8 cellular contexts compared by ENCODE assay signal in genomic region chr11:1307998-1308744, GRCh38. TPM values are rescaled to one million over a fixed set of nuclear protein-coding genes. Genes with fewer than 3 reads are reported as not detected.
DNase-seq lines count a peak whose midpoint lies in the region; ATAC-seq and TF ChIP-seq lines count a peak whose summit lies in the region.

No MANE protein-coding gene starts in this region.

- H2BK5ac ChIP-seq in H9 (ENCODE audit: insufficient read length, low read length): no peak overlapping the region

- H3K27me3 ChIP-seq in H9 (ENCODE audit: insufficient read depth, low read length): no peaks in the 10 kb centered on the region
- no peaks in the 10 kb centered on the region for H3K27me3 ChIP-seq in foreskin keratinocyte
- no peaks in the 10 kb centered on the region for H3K27me3 ChIP-seq in skeletal muscle tissue (ENCODE audit: control insufficient read depth in 3 of 3, insufficient read depth in 3 of 3, low read length in 3 of 3)

- H3K79me2 ChIP-seq in H9 (ENCODE audit: insufficient read depth, low read length): no peaks in the 10 kb centered on the region; the same call in 1 of the 2 replicates

- H3K79me1 ChIP-seq in H9 (ENCODE audit: insufficient read depth, low read depth, low read length, poor library complexity, severe bottlenecking): peaks cover 3% of the 10 kb centered on the region

- no peak overlapping the region for H2BK120ac ChIP-seq in H9 (ENCODE audit: low read depth, low read length, poor library complexity, severe bottlenecking)

- intact Hi-C loops in lower leg skin (cut with DNase I; ENCODE audit: low total_unique reads): no loop called here

- no peak overlapping the region for H4K91ac ChIP-seq in H9 (ENCODE audit: insufficient read length, low read depth, low read length)

- H3K4me2 ChIP-seq in H9 (ENCODE audit: insufficient read depth, insufficient read length, low read length): no peak overlapping the region

- H3K18ac ChIP-seq in H9 (ENCODE audit: insufficient read length, low read depth, low read length): no peak overlapping the region

- no CpG with 5 or more reads among the region's 21 CpGs for WGBS in H9 (ENCODE audit: extremely low coverage, insufficient read length, low lambda C conversion rate)
- WGBS in lower leg skin, 2 donors: 44 to 55% methylated on average over 15 to 21 of the region's 21 CpGs

- no peaks in the 10 kb centered on the region for H3K4me1 ChIP-seq in H9 (ENCODE audit: insufficient read depth, low read length)
- H3K4me1 ChIP-seq in foreskin keratinocyte: peaks cover 22% of the 10 kb centered on the region
- peaks cover 33 to 38% (median 38%) of the 10 kb centered on the region in 3 donors for H3K4me1 ChIP-seq in skeletal muscle tissue (ENCODE audit: control insufficient read depth in 3 of 3, insufficient read depth in 3 of 3, low read length in 3 of 3)

- no peak for ATAC-seq in WTC11
- peak; percentile 37 for ATAC-seq in foreskin keratinocyte
- ATAC-seq in GM21390 (IDR thresholded peaks at IDR 0.05; ENCODE audit: unreplicated experiment): no peak

- no peak overlapping the region for H3K56ac ChIP-seq in H9 (ENCODE audit: insufficient read length, low read depth, low read length)

- DNase-seq in H9 (no peak), WTC11 (ENCODE audit: low spot score) (no peak), foreskin keratinocyte (peak in 1 of 2 donors; percentile 55), DMS153 (lab: John Stamatoyannopoulos, UW) (no peak), lower leg skin (ENCODE audit: low spot score in 2 of 2) (no peak), SIG-M5 treated with dmso at 0.1 percent for 504 hours (lab: John Stamatoyannopoulos, UW; ENCODE audit: unreplicated experiment) (no peak)

- no peak overlapping the region for H3T11ph ChIP-seq in H9 (ENCODE audit: low read length)

- H3K4ac ChIP-seq in H9 (ENCODE audit: low read depth, low read length): no peak overlapping the region

- H3K9me3 ChIP-seq in H9 (ENCODE audit: control insufficient read depth, low read depth, low read length) (no peaks in the 10 kb centered on the region), skeletal muscle tissue (ENCODE audit: control insufficient read depth in 3 of 3, low read length in 3 of 3) (peaks cover 0 to 4% (median 0%) of the 10 kb centered on the region in 3 donors)

- peaks cover 6 to 10% (median 8%) of the 10 kb centered on the region in 3 donors for H3K36me3 ChIP-seq in skeletal muscle tissue (ENCODE audit: control insufficient read depth in 3 of 3, insufficient read depth in 3 of 3, low read length in 3 of 3)

- H3K4me3 ChIP-seq in skeletal muscle tissue (ENCODE audit: low read length in 3 of 3): peak overlapping the region; percentile 51 to 79 (median 78)
- H3K4me3 ChIP-seq in lower leg skin (ENCODE audit: low read depth, poor library complexity, severe bottlenecking): no peak overlapping the region

- no peak for TF ChIP-seq POLR2A in lower leg skin (IDR thresholded peaks at IDR 0.05)

- peaks cover 13 to 20% of the 10 kb centered on the region in 2 experiments for H3K4me1 Mint-ChIP-seq in H9
- H3K4me1 Mint-ChIP-seq in WTC11: peaks cover 13% of the 10 kb centered on the region

- peaks cover 25% of the 10 kb centered on the region for H3K27me3 Mint-ChIP-seq in H9 (ENCODE audit: low read depth)
- peaks cover 26% of the 10 kb centered on the region for H3K27me3 Mint-ChIP-seq in WTC11 (ENCODE audit: low read depth)

- H2AFZ ChIP-seq in H9 (ENCODE audit: low read length): no peak overlapping the region

- H3K27ac ChIP-seq in H9 (ENCODE audit: insufficient read length, low read depth, low read length): no peak overlapping the region
- H3K27ac ChIP-seq in foreskin keratinocyte: peak overlapping the region; percentile 35
- H3K27ac ChIP-seq in skeletal muscle tissue (ENCODE audit: low read depth, low read length): peak overlapping the region; percentile 83

- H3K9ac ChIP-seq in H9 (ENCODE audit: extremely low read depth, insufficient read length, low read length): no peak overlapping the region
- peak overlapping the region; percentile 65 to 87 (median 76) for H3K9ac ChIP-seq in skeletal muscle tissue (ENCODE audit: low read depth in 1 of 3, low read length in 3 of 3)

- H3K4me3 Mint-ChIP-seq in H9 (peak overlapping the region; percentile 60 to 79), WTC11 (peak overlapping the region; percentile 61)

- H2BK15ac ChIP-seq in H9 (ENCODE audit: low read depth, low read length): no peak overlapping the region

- H3K23me2 ChIP-seq in H9 (ENCODE audit: insufficient read length, low read depth, low read length, poor library complexity, severe bottlenecking): peaks cover 6% of the 10 kb centered on the region

- no peak overlapping the region for H3K23ac ChIP-seq in H9 (ENCODE audit: insufficient read length, low read depth, low read length)

- H2BK12ac ChIP-seq in H9 (ENCODE audit: insufficient read length, low read depth, low read length): no peak overlapping the region

- no peak overlapping the region for H4K5ac ChIP-seq in H9 (ENCODE audit: insufficient read length, low read depth, low read length)

- H2AK5ac ChIP-seq in H9 (ENCODE audit: insufficient read length, low read length): no peak overlapping the region

- H2BK20ac ChIP-seq in H9 (ENCODE audit: low read depth, low read length, poor library complexity, severe bottlenecking): no peak overlapping the region

- no peaks in the 10 kb centered on the region for H4K20me1 ChIP-seq in H9 (ENCODE audit: control insufficient read depth, insufficient read depth, insufficient read length)

- CTCF ChIA-PET in WTC11 (lab: Charles Lee): no interaction called here

- peaks cover 2 to 12% (median 12%) of the 10 kb centered on the region in 3 experiments; a peak in 5 of 7 replicates for H3K36me3 Mint-ChIP-seq in H9 (ENCODE audit: insufficient read depth in 1 of 3, low read depth in 3 of 3)
- peaks cover 3% of the 10 kb centered on the region; the same call in 1 of the 2 replicates for H3K36me3 Mint-ChIP-seq in WTC11

- no peak for TF ChIP-seq CTCF in H9 (conservative IDR thresholded peaks at IDR 0.05)
- no peak for TF ChIP-seq CTCF in WTC11 (IDR thresholded peaks at IDR 0.05)
- no peak for TF ChIP-seq CTCF in foreskin keratinocyte (conservative IDR thresholded peaks at IDR 0.05)
- no peak for TF ChIP-seq CTCF in lower leg skin (IDR thresholded peaks at IDR 0.05)

- H3K27ac Mint-ChIP-seq in H9 (0 out of 7 replicates have a peak overlapping the region, but pooled peaks of 1 of the 3 experiments have one; percentile 55), WTC11 (0 out of 2 replicates have a peak overlapping the region, but pooled peaks have one; percentile 32)

- POLR2A ChIA-PET in WTC11 (lab: Charles Lee): no interaction called here

- H4K8ac ChIP-seq in H9 (replicated peaks; ENCODE audit: insufficient read length, low read depth, low read length): no peak overlapping the region

- no peak overlapping the region for H3K14ac ChIP-seq in H9 (ENCODE audit: insufficient read depth, low read length)

- peaks cover 12 to 22% of the 10 kb centered on the region in 2 experiments for H3K9me3 Mint-ChIP-seq in H9
- H3K9me3 Mint-ChIP-seq in WTC11: peaks cover 21% of the 10 kb centered on the region

TF ChIP-seq in WTC11, 78 proteins besides CTCF, POLR2A, EP300 and RAD21:
- TF ChIP-seq IRF2 (CRISPR knock-in tag; IDR thresholded peaks at IDR 0.05; ENCODE audit: borderline replicate concordance, low read depth) (no peak), FOXK1 (CRISPR knock-in tag; IDR thresholded peaks at IDR 0.05) (no peak), RELA (CRISPR knock-in tag; IDR thresholded peaks at IDR 0.05; ENCODE audit: borderline replicate concordance) (no peak), SMAD4 (CRISPR knock-in tag; IDR thresholded peaks at IDR 0.05) (no peak), HMGA2 (CRISPR knock-in tag; IDR thresholded peaks at IDR 0.05) (no peak), NR2C2 (CRISPR knock-in tag; IDR thresholded peaks at IDR 0.05) (no peak), NFYB (CRISPR knock-in tag; conservative IDR thresholded peaks at IDR 0.05; ENCODE audit: low read depth) (no peak)

RNA-seq across cellular contexts. Expression of gene TOLLIP, which starts 1.3 kb away (rescaled TPM):
- total RNA-seq in H9 (2021) (32.3 and 32.4 TPM in 2 replicates), WTC11 (2021) (25.8 to 32.3 TPM (median 31.6 TPM) in 3 replicates), foreskin keratinocyte (34.2 and 37.3 TPM in 2 replicates), skeletal muscle tissue (8.9 TPM), lower leg skin (100 to 1,000 TPM; 114 to 167 (median 129) TPM)
- 44.5 and 52.5 TPM in 2 replicates for polyA plus RNA-seq in foreskin keratinocyte
